Comparison of ENCODE assay signal across 8 cellular contexts in the genomic region with DNA sequence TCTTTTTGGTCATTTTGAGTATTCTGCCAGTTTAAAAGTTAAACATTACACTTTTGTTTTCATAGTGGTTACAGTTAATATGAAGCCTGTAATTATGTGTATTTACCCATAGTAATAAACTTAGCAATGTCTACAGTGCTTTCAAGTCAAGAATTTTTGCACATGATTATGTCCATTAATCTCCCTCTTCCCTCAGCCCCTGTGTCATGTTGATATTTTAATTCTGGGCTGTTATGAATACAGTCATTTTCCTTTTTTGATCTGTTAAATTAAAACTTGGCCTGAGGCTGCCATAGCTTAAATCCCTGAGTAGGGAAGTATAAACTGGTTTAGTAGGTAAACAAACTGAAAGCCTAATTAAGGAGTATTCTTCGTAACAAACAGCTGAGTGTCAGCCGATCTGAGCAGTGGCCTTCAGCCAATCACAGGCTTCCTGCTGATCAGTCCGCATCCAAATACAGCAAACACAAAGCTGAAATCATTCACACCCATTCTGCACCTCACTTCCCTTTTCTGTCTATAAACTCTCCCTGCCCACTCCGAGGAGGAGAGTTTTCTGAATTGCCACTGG. TPM values are rescaled to one million over a fixed set of nuclear protein-coding genes. Genes with fewer than 3 reads are reported as not detected.
DNase-seq lines count a peak whose midpoint lies in the region; ATAC-seq, FAIRE-seq and TF ChIP-seq lines count a peak whose summit lies in the region.

No MANE protein-coding gene starts in this region.

- peak; percentile 20 for DNase-seq in ELR (ENCODE audit: low read depth)
- DNase-seq in RWPE1 (ENCODE audit: low spot score): peak; percentile 10
- peak; percentile 42 for DNase-seq in keratinocyte (ENCODE audit: low read depth, low spot score)
- no peak for DNase-seq in NCI-H187 treated with DMSO at 0.1 percent for 48 hours (lab: John Stamatoyannopoulos, UW)
- DNase-seq in CD8-positive, alpha-beta memory T cell: no peak
- no peak for DNase-seq in prostate gland (ENCODE audit: low spot score)

- no peak overlapping the region for H3K9ac ChIP-seq in keratinocyte (ENCODE audit: control insufficient read depth, extremely low read depth, insufficient read depth, low read length)

- H3K4me1 ChIP-seq in keratinocyte (ENCODE audit: control insufficient read depth, extremely low read depth, insufficient read depth, low read length) (peaks cover 7% of the 10 kb centered on the region), prostate gland (replicated peaks) (no peaks in the 10 kb centered on the region)
- H3K4me1 ChIP-seq in CD8-positive, alpha-beta memory T cell (ENCODE audit: insufficient read depth, low read length): no peaks in the 10 kb centered on the region

- H3K4me1 Mint-ChIP-seq in CD8-positive, alpha-beta memory T cell: no peaks in the 10 kb centered on the region

- no peaks in the 10 kb centered on the region for H3K9me1 ChIP-seq in keratinocyte (ENCODE audit: control insufficient read depth, extremely low read depth, insufficient read depth, low read length)

- intact Hi-C loops in prostate gland (cut with DNase I): no loop called here

- H3K36me3 Mint-ChIP-seq in CD8-positive, alpha-beta memory T cell: peaks cover 0 to 16% (median 3%) of the 10 kb centered on the region in 3 donors

- no peaks in the 10 kb centered on the region for H3K9me3 ChIP-seq in keratinocyte (ENCODE audit: control insufficient read depth, low read depth, low read length)
- H3K9me3 ChIP-seq in CD8-positive, alpha-beta memory T cell (ENCODE audit: low read length): peaks cover 5% of the 10 kb centered on the region
- H3K9me3 ChIP-seq in prostate gland: no peaks in the 10 kb centered on the region

- H3K27me3 Mint-ChIP-seq in CD8-positive, alpha-beta memory T cell: peaks cover 23 to 28% of the 10 kb centered on the region in 2 donors

- CTCF ChIA-PET in RWPE1 (lab: Yijun Ruan, JAX): interaction anchor here (0.5 kb wide), 1 partner anchor 38 kb away, joined by 7 read pairs; no protein-coding TSS in a partner anchor
- CTCF ChIA-PET in CD8-positive, alpha-beta memory T cell (lab: Charles Lee): interaction anchor here (0.7 kb wide), 1 partner anchor 39 kb away, joined by 3 read pairs; no protein-coding TSS in a partner anchor

- TF ChIP-seq CTCF in RWPE1 (conservative IDR thresholded peaks at IDR 0.05; ENCODE audit: low read depth) (no peak), keratinocyte (optimal IDR thresholded peaks at IDR 0.05 in 1 of 3, IDR thresholded peaks at IDR 0.05 in 1 of 3, conservative IDR thresholded peaks at IDR 0.05 in 1 of 3; ENCODE audit: extremely low read depth in 1 of 3, insufficient read depth in 2 of 3, low read length in 3 of 3) (no peak), prostate gland (IDR thresholded peaks at IDR 0.05) (no peak)

- dilution Hi-C loops in keratinocyte (cut with MboI; ENCODE audit: extremely low pct_ligation_motif_present, low sequenced_read_pairs): no loop called here

- H3K9me3 Mint-ChIP-seq in CD8-positive, alpha-beta memory T cell: peaks cover 11 to 25% (median 17%) of the 10 kb centered on the region in 5 donors

- peak; percentile 97 for ATAC-seq in GM21367 (IDR thresholded peaks at IDR 0.05; ENCODE audit: unreplicated experiment)
- peak; percentile 88 for ATAC-seq in HG03469 (IDR thresholded peaks at IDR 0.05; ENCODE audit: unreplicated experiment)

- H3K27ac Mint-ChIP-seq in CD8-positive, alpha-beta memory T cell: no peak overlapping the region

- peak overlapping the region; percentile 71 for H3K4me2 ChIP-seq in keratinocyte (ENCODE audit: control insufficient read depth, extremely low read depth, insufficient read depth, low read depth, low read length)

- H3K36me3 ChIP-seq in keratinocyte (ENCODE audit: control insufficient read depth in 2 of 2, extremely low read depth in 1 of 2, insufficient read depth in 2 of 2, low read length in 2 of 2) (no peaks in the 10 kb centered on the region), prostate gland (no peaks in the 10 kb centered on the region)
- no peaks in the 10 kb centered on the region for H3K36me3 ChIP-seq in CD8-positive, alpha-beta memory T cell (ENCODE audit: insufficient read depth, low read length)

- peak overlapping the region in 2 of 3 experiments; percentile 34 to 43 for H3K4me3 ChIP-seq in keratinocyte (ENCODE audit: control insufficient read depth in 2 of 3, extremely low read depth in 1 of 3, insufficient read depth in 2 of 3, low read depth in 1 of 3, low read length in 3 of 3)
- H3K4me3 ChIP-seq in CD8-positive, alpha-beta memory T cell (ENCODE audit: low read length): no peak overlapping the region
- H3K4me3 ChIP-seq in prostate gland: no peak overlapping the region

- TF ChIP-seq POLR2A in prostate gland (IDR thresholded peaks at IDR 0.05): no peak

- H3K27ac ChIP-seq in RWPE1 (no peak overlapping the region), keratinocyte (ENCODE audit: control insufficient read depth, insufficient read depth, low read length) (no peak overlapping the region), prostate gland (no peak overlapping the region)
- H3K27ac ChIP-seq in CD8-positive, alpha-beta memory T cell (ENCODE audit: low read depth, low read length): no peak overlapping the region

- H3K27me3 ChIP-seq in keratinocyte (ENCODE audit: control insufficient read depth, extremely low read depth, insufficient read depth, low read length) (no peaks in the 10 kb centered on the region), prostate gland (replicated peaks; ENCODE audit: insufficient read depth) (no peaks in the 10 kb centered on the region)
- H3K27me3 ChIP-seq in CD8-positive, alpha-beta memory T cell (ENCODE audit: insufficient read depth, low read length, poor library complexity, severe bottlenecking): peaks cover 6% of the 10 kb centered on the region

- 13% methylated on average over 4 of the region's 4 CpGs for WGBS in prostate gland

- no peaks in the 10 kb centered on the region for H4K20me1 ChIP-seq in keratinocyte (ENCODE audit: control insufficient read depth, extremely low read depth, insufficient read depth, low read length)

- no peak overlapping the region for H3K4me3 Mint-ChIP-seq in CD8-positive, alpha-beta memory T cell

- FAIRE-seq in keratinocyte (lab: Jason Lieb, UNC): peak; percentile 95

- no peaks in the 10 kb centered on the region for H3K79me2 ChIP-seq in keratinocyte (ENCODE audit: control insufficient read depth, insufficient read depth, low read length)

- H2AFZ ChIP-seq in keratinocyte (ENCODE audit: control insufficient read depth, low read length): peak overlapping the region; percentile 85

- POLR2A ChIA-PET in RWPE1 (lab: Yijun Ruan, JAX; ENCODE audit: low non-redundant PET): no interaction called here
- POLR2A ChIA-PET in CD8-positive, alpha-beta memory T cell (lab: Charles Lee): no interaction called here

RNA-seq across cellular contexts. Expression of a gene that starts 9.5 kb away (rescaled TPM):
- 46.6 to 84.3 TPM (median 58.8 TPM) in 3 replicates for polyA plus RNA-seq in keratinocyte
- 10.1 TPM for polyA plus RNA-seq in keratinocyte (2011; ENCODE audit: low read depth)
- polyA plus RNA-seq in keratinocyte (2011; cell fraction: cytosol; rRNA removed): 45.1 and 82.7 TPM in 2 replicates
- polyA plus RNA-seq in keratinocyte (2011; cell fraction: nucleus; rRNA removed): 51.2 and 67.7 TPM in 2 replicates
- polyA plus RNA-seq in keratinocyte (2012; ENCODE audit: low replicate concordance): 44.4 and 48.0 TPM in 2 replicates
- polyA minus RNA-seq in keratinocyte: 18.2 to 34.5 TPM (median 23.5 TPM) in 3 replicates
- polyA minus RNA-seq in keratinocyte (2011; cell fraction: cytosol; rRNA and poly(A)+ RNA removed): 22.1 TPM
- polyA minus RNA-seq in keratinocyte (2011; cell fraction: nucleus; rRNA and poly(A)+ RNA removed): 9.1 and 20.2 TPM in 2 replicates
- 10 to 100 TPM; 54.0 to 60.9 TPM for total RNA-seq in CD8-positive, alpha-beta memory T cell
- 43.3 TPM for polyA plus RNA-seq in CD8-positive, alpha-beta memory T cell
- 10 to 100 TPM; 64.8 to 72.3 TPM for total RNA-seq in prostate gland

RNA-seq across cellular contexts. Expression of a gene that starts 30.9 kb away (rescaled TPM):
- polyA plus RNA-seq in keratinocyte: 19.3 to 26.4 TPM (median 24.0 TPM) in 3 replicates
- polyA plus RNA-seq in keratinocyte (2011; ENCODE audit: low read depth): 8.0 TPM
- 14.1 and 30.2 TPM in 2 replicates for polyA plus RNA-seq in keratinocyte (2011; cell fraction: cytosol; rRNA removed)
- 15.3 and 16.1 TPM in 2 replicates for polyA plus RNA-seq in keratinocyte (2011; cell fraction: nucleus; rRNA removed)
- 21.9 and 24.8 TPM in 2 replicates for polyA plus RNA-seq in keratinocyte (2012; ENCODE audit: low replicate concordance)
- polyA minus RNA-seq in keratinocyte: 4.1 to 18.5 TPM (median 8.3 TPM) in 3 replicates
- polyA minus RNA-seq in keratinocyte (2011; cell fraction: cytosol; rRNA and poly(A)+ RNA removed): 14.8 TPM
- polyA minus RNA-seq in keratinocyte (2011; cell fraction: nucleus; rRNA and poly(A)+ RNA removed): 2.6 and 3.8 TPM in 2 replicates
- 10 to 100 TPM; 36.3 to 39.3 TPM for total RNA-seq in CD8-positive, alpha-beta memory T cell
- 62.1 TPM for polyA plus RNA-seq in CD8-positive, alpha-beta memory T cell
- 10 to 100 TPM; 25.3 to 58.9 TPM for total RNA-seq in prostate gland

RNA-seq across cellular contexts. Expression of a gene that starts 43.6 kb away (rescaled TPM):
- polyA plus RNA-seq in keratinocyte: not detected in 3 replicates
- polyA plus RNA-seq in keratinocyte (2011; ENCODE audit: low read depth): not detected
- not detected in 2 replicates for polyA plus RNA-seq in keratinocyte (2011; cell fraction: cytosol; rRNA removed)
- not detected in 2 replicates for polyA plus RNA-seq in keratinocyte (2011; cell fraction: nucleus; rRNA removed)
- not detected in 2 replicates for polyA plus RNA-seq in keratinocyte (2012; ENCODE audit: low replicate concordance)
- not detected in 3 replicates for polyA minus RNA-seq in keratinocyte
- not detected for polyA minus RNA-seq in keratinocyte (2011; cell fraction: cytosol; rRNA and poly(A)+ RNA removed)
- polyA minus RNA-seq in keratinocyte (2011; cell fraction: nucleus; rRNA and poly(A)+ RNA removed): not detected in 2 replicates
- under 1 TPM; 0.07 to 0.09 TPM for total RNA-seq in CD8-positive, alpha-beta memory T cell
- not detected for polyA plus RNA-seq in CD8-positive, alpha-beta memory T cell
- total RNA-seq in prostate gland: under 1 TPM in 1 of 2 donors, not detected in 1; 0.27 TPM

Comparison
In these comparisons a context has a peak if more than half of its experiments do, and no peak if none do; other contexts are left out.
1. DNase-seq: peak in ELR (single experiment), RWPE1 (single experiment) and keratinocyte (single experiment); none in NCI-H187 treated with DMSO at 0.1 percent for 48 hours (single experiment), CD8-positive, alpha-beta memory T cell (0 of 5) and prostate gland (single experiment).
2. H3K4me3 ChIP-seq: peak in keratinocyte (2 of 3); none in CD8-positive, alpha-beta memory T cell (single experiment) and prostate gland (0 of 2).